ENCODE assay signal across 8 cellular contexts in genomic region chr12:187986-188909, GRCh38. TPM values are rescaled to one million over a fixed set of nuclear protein-coding genes. Genes with fewer than 3 reads are reported as not detected.
DNase-seq lines count a peak whose midpoint lies in the region; ATAC-seq and TF ChIP-seq lines count a peak whose summit lies in the region.
"Not testable (repeated sequence)": the region's sequence is repeated elsewhere in the genome, so short reads cannot be mapped to it uniquely, and the experiment has no call there.

No MANE protein-coding gene starts in this region.

- H4K8ac ChIP-seq in mesenchymal stem cell (ENCODE audit: low read length); trophoblast cell (ENCODE audit: low read depth, low read length): not testable (repeated sequence)

- not testable (repeated sequence) for H3K27me3 ChIP-seq in CD4-positive, alpha-beta memory T cell (ENCODE audit: insufficient read depth, low read length); duodenal mucosa (ENCODE audit: control insufficient read depth in 1 of 2, insufficient read depth in 2 of 2, low read length in 2 of 2); heart right ventricle; trophoblast cell (ENCODE audit: insufficient read depth, low read length); thymus (ENCODE audit: control insufficient read depth, insufficient read depth)
- H3K27me3 ChIP-seq in NT2/D1 (ENCODE audit: insufficient read depth, insufficient read length) (peaks cover 32% of the 10 kb centered on the region), mesenchymal stem cell (ENCODE audit: control insufficient read depth in 1 of 2, insufficient read depth in 1 of 2, low read length in 2 of 2) (peaks cover 5 to 54% of the 10 kb centered on the region in 2 experiments)

- H2AFZ ChIP-seq in mesenchymal stem cell (ENCODE audit: low read depth, low read length); trophoblast cell (ENCODE audit: insufficient read depth, low read length, poor library complexity): not testable (repeated sequence)

- H3K4me3 ChIP-seq in CD4-positive, alpha-beta memory T cell (ENCODE audit: low read length in 2 of 2): not testable (repeated sequence)
- H3K4me3 ChIP-seq in NT2/D1 (ENCODE audit: insufficient read length, low read depth) (peak overlapping the region; percentile 63), duodenal mucosa (ENCODE audit: low read depth in 1 of 2, low read length in 2 of 2) (peak overlapping the region; percentile 66 to 70), heart right ventricle (peak overlapping the region in 9 of 10 donors; percentile 32 to 67 (median 55)), mesenchymal stem cell (ENCODE audit: insufficient read depth in 1 of 2, low read depth in 1 of 2, low read length in 2 of 2) (peak overlapping the region; percentile 53 to 78), trophoblast cell (ENCODE audit: low read depth, low read length) (peak overlapping the region; percentile 63), thymus (ENCODE audit: low read length) (peak overlapping the region; percentile 40)

- not testable (repeated sequence) for H3K4ac ChIP-seq in mesenchymal stem cell (ENCODE audit: low read depth in 1 of 2, low read length in 2 of 2); trophoblast cell (ENCODE audit: low read depth, low read length)

- H2BK5ac ChIP-seq in mesenchymal stem cell (ENCODE audit: low read depth, low read length, poor library complexity, severe bottlenecking); trophoblast cell (ENCODE audit: low read depth, low read length, poor library complexity): not testable (repeated sequence)

- H3K4me1 Mint-ChIP-seq in CD4-positive, alpha-beta memory T cell; activated naive CD4-positive, alpha-beta T cell treated with anti-CD3 and anti-CD28 coated beads for 36 hours (ENCODE audit: low read depth): not testable (repeated sequence)

- H3K36me3 Mint-ChIP-seq in CD4-positive, alpha-beta memory T cell; activated naive CD4-positive, alpha-beta T cell treated with anti-CD3 and anti-CD28 coated beads for 36 hours (ENCODE audit: low read depth): not testable (repeated sequence)

- H2BK15ac ChIP-seq in mesenchymal stem cell (ENCODE audit: low read depth, poor library complexity, severe bottlenecking): not testable (repeated sequence)

- H2BK120ac ChIP-seq in mesenchymal stem cell (ENCODE audit: low read depth, low read length); trophoblast cell (ENCODE audit: insufficient read depth, low read length, poor library complexity): not testable (repeated sequence)

- H3K4me2 ChIP-seq in mesenchymal stem cell (ENCODE audit: low read length, poor library complexity, severe bottlenecking) (peak overlapping the region; percentile 95), trophoblast cell (ENCODE audit: low read length) (peak overlapping the region; percentile 58)

- not testable (repeated sequence) for H3K9me3 Mint-ChIP-seq in CD4-positive, alpha-beta memory T cell; activated naive CD4-positive, alpha-beta T cell treated with anti-CD3 and anti-CD28 coated beads for 36 hours

- peak overlapping the region in 1 of 2 experiments; percentile 54 for H3K18ac ChIP-seq in mesenchymal stem cell (ENCODE audit: low read depth in 1 of 2, low read length in 2 of 2)
- not testable (repeated sequence) for H3K18ac ChIP-seq in trophoblast cell (ENCODE audit: low read length)

- H3K4me1 ChIP-seq in CD4-positive, alpha-beta memory T cell (ENCODE audit: insufficient read depth, low read length); NT2/D1 (ENCODE audit: insufficient read depth, insufficient read length); trophoblast cell (ENCODE audit: control insufficient read depth in 1 of 2, insufficient read depth in 2 of 2, low read length in 2 of 2); thymus (ENCODE audit: control insufficient read depth, insufficient read depth, low read length): not testable (repeated sequence)
- H3K4me1 ChIP-seq in duodenal mucosa (ENCODE audit: control insufficient read depth in 1 of 2, insufficient read depth in 2 of 2, low read length in 2 of 2): peaks cover 3 to 10% of the 10 kb centered on the region in 2 donors
- H3K4me1 ChIP-seq in heart right ventricle: peaks cover 3 to 18% (median 11%) of the 10 kb centered on the region in 9 donors
- H3K4me1 ChIP-seq in mesenchymal stem cell (ENCODE audit: control insufficient read depth, insufficient read depth, low read depth, low read length): peaks cover 18% of the 10 kb centered on the region

- H3K14ac ChIP-seq in mesenchymal stem cell (ENCODE audit: low read length in 2 of 2): peak overlapping the region in 1 of 2 experiments; percentile 68
- not testable (repeated sequence) for H3K14ac ChIP-seq in trophoblast cell (ENCODE audit: low read length)

- H3K9me3 ChIP-seq in CD4-positive, alpha-beta memory T cell (ENCODE audit: control insufficient read depth in 1 of 2, low read length in 2 of 2); NT2/D1 (ENCODE audit: insufficient read depth, low read length); duodenal mucosa (ENCODE audit: control insufficient read depth in 1 of 2, low read length in 2 of 2); heart right ventricle; mesenchymal stem cell (ENCODE audit: control insufficient read depth, low read length); trophoblast cell (ENCODE audit: insufficient read depth, low read depth, low read length); thymus (ENCODE audit: control insufficient read depth): not testable (repeated sequence)

- not testable (repeated sequence) for DNase-seq in CD4-positive, alpha-beta memory T cell; NT2/D1 (ENCODE audit: low read depth, low spot score); activated naive CD4-positive, alpha-beta T cell treated with anti-CD3 and anti-CD28 coated beads for 36 hours; heart right ventricle; mesenchymal stem cell; trophoblast cell

- intact Hi-C loops in CD4-positive, alpha-beta memory T cell (cut with micrococcal nuclease); activated naive CD4-positive, alpha-beta T cell treated with anti-CD3 and anti-CD28 coated beads for 36 hours (cut with micrococcal nuclease); heart right ventricle (cut with DNase I): not testable (repeated sequence)

- not testable (repeated sequence) for H3K79me2 ChIP-seq in trophoblast cell (ENCODE audit: control insufficient read depth, insufficient read depth, low read length, poor library complexity)

- not testable (repeated sequence) for H2AK5ac ChIP-seq in mesenchymal stem cell (ENCODE audit: low read length, severe bottlenecking); trophoblast cell (ENCODE audit: low read length)

- CTCF ChIA-PET in CD4-positive, alpha-beta memory T cell (lab: Charles Lee; ENCODE audit: partially characterized antibody): not testable (repeated sequence)
- CTCF ChIA-PET in activated naive CD4-positive, alpha-beta T cell treated with anti-CD3 and anti-CD28 coated beads for 36 hours (lab: Charles Lee): interaction anchor here (1.1 to 2.0 kb wide), 3 partner anchors 32 to 50 kb away, joined by 3 to 8 read pairs (median 3); no protein-coding TSS in a partner anchor

- not testable (repeated sequence) for H4K12ac ChIP-seq in trophoblast cell (ENCODE audit: low read depth, low read length)

- H3K36me3 ChIP-seq in CD4-positive, alpha-beta memory T cell (ENCODE audit: insufficient read depth, low read length); NT2/D1 (ENCODE audit: insufficient read depth, insufficient read length, low read length); duodenal mucosa (ENCODE audit: control insufficient read depth in 1 of 2, insufficient read depth in 2 of 2, low read length in 2 of 2); heart right ventricle; mesenchymal stem cell (ENCODE audit: control insufficient read depth in 1 of 2, insufficient read depth in 2 of 2, low read depth in 1 of 2, low read length in 2 of 2); trophoblast cell (ENCODE audit: control insufficient read depth in 1 of 2, insufficient read depth in 2 of 2, low read length in 2 of 2); thymus (ENCODE audit: control insufficient read depth, insufficient read depth): not testable (repeated sequence)

- H3K27ac ChIP-seq in CD4-positive, alpha-beta memory T cell (ENCODE audit: low read depth, low read length); duodenal mucosa (ENCODE audit: low read depth, low read length); mesenchymal stem cell (ENCODE audit: low read length, poor library complexity, severe bottlenecking); trophoblast cell (ENCODE audit: low read depth, low read length); thymus (ENCODE audit: low read depth): not testable (repeated sequence)
- peak overlapping the region in 3 of 10 donors; percentile 3 to 64 (median 57) for H3K27ac ChIP-seq in heart right ventricle

- H3K27me3 Mint-ChIP-seq in CD4-positive, alpha-beta memory T cell: peaks cover 16 to 31% of the 10 kb centered on the region in 2 donors
- H3K27me3 Mint-ChIP-seq in activated naive CD4-positive, alpha-beta T cell treated with anti-CD3 and anti-CD28 coated beads for 36 hours (ENCODE audit: low read depth): peaks cover 26% of the 10 kb centered on the region

- TF ChIP-seq CTCF in heart right ventricle (IDR thresholded peaks at IDR 0.05): not testable (repeated sequence)

- H4K91ac ChIP-seq in mesenchymal stem cell (ENCODE audit: low read length); trophoblast cell (ENCODE audit: low read depth, low read length): not testable (repeated sequence)

- not testable (repeated sequence) for H3K27ac Mint-ChIP-seq in CD4-positive, alpha-beta memory T cell; activated naive CD4-positive, alpha-beta T cell treated with anti-CD3 and anti-CD28 coated beads for 36 hours

- H3K23ac ChIP-seq in mesenchymal stem cell (ENCODE audit: low read length in 2 of 2); trophoblast cell (ENCODE audit: low read length): not testable (repeated sequence)

- H3K9ac ChIP-seq in NT2/D1 (ENCODE audit: insufficient read length, low read depth) (peak overlapping the region; percentile 81), duodenal mucosa (ENCODE audit: low read depth in 1 of 2, low read length in 2 of 2) (peak overlapping the region; percentile 32 to 49), mesenchymal stem cell (ENCODE audit: low read length) (peak overlapping the region; percentile 70)
- not testable (repeated sequence) for H3K9ac ChIP-seq in trophoblast cell (ENCODE audit: low read length)

- ATAC-seq in heart right ventricle: peak in 5 of 8 donors; percentile 5 to 16 (median 5)

- peak overlapping the region in 1 of 2 experiments; percentile 59 for H2BK12ac ChIP-seq in mesenchymal stem cell (ENCODE audit: low read length in 2 of 2)
- H2BK12ac ChIP-seq in trophoblast cell (ENCODE audit: low read length): not testable (repeated sequence)

- POLR2A ChIA-PET in CD4-positive, alpha-beta memory T cell (lab: Charles Lee; ENCODE audit: partially characterized antibody): not testable (repeated sequence)

- not testable (repeated sequence) for H3K79me1 ChIP-seq in mesenchymal stem cell (replicated peaks; ENCODE audit: low read length, poor library complexity, severe bottlenecking); trophoblast cell (ENCODE audit: low read length)

- WGBS in heart right ventricle, 2 donors: 66 to 68% methylated on average over 48 to 53 of the region's 53 CpGs
- 78% methylated on average over 45 of the region's 53 CpGs for WGBS in mesenchymal stem cell
- WGBS in trophoblast cell (ENCODE audit: extremely low coverage, insufficient coverage, insufficient read length): no CpG with 5 or more reads among the region's 53 CpGs
- WGBS in thymus: 77% methylated on average over 53 of the region's 53 CpGs

- peak overlapping the region; percentile 74 to 87 (median 80) for H3K4me3 Mint-ChIP-seq in CD4-positive, alpha-beta memory T cell
- H3K4me3 Mint-ChIP-seq in activated naive CD4-positive, alpha-beta T cell treated with anti-CD3 and anti-CD28 coated beads for 36 hours: peak overlapping the region; percentile 78

RNA-seq across cellular contexts. Expression of gene SLC6A12, which starts 25.7 kb away (rescaled TPM):
- under 1 TPM; 0.33 to 0.49 TPM for total RNA-seq in CD4-positive, alpha-beta memory T cell
- not detected for polyA plus RNA-seq in CD4-positive, alpha-beta memory T cell
- total RNA-seq in activated naive CD4-positive, alpha-beta T cell treated with anti-CD3 and anti-CD28 coated beads for 36 hours: under 1 TPM in 1 of 2 experiments, not detected in 1; 0.21 TPM
- total RNA-seq in heart right ventricle: 1 to 10 TPM in 5 of 10 donors, under 1 TPM in 5; 0.49 to 1.4 (median 0.98) TPM
- polyA plus RNA-seq in heart right ventricle (under 1 TPM; 0.14 to 0.44 TPM), thymus (1.6 TPM)
- polyA plus RNA-seq in mesenchymal stem cell (2013, experiment 1 of 2): 0.10 TPM
- polyA plus RNA-seq in mesenchymal stem cell (2013, experiment 2 of 2): 0.08 TPM
- polyA plus RNA-seq in trophoblast cell (2013): 0.29 and 0.36 TPM in 2 replicates
